In genomic region chr2:28345619-28346018, GRCh38 we compare ENCODE assay signal across 24 cellular contexts. TPM values are rescaled to one million over a fixed set of nuclear protein-coding genes. Genes with fewer than 3 reads are reported as not detected.
A peak's percentile ranks its signal among the peaks of the same experiment; 100 is the strongest.
DNase-seq lines count a peak whose midpoint lies in the region; ATAC-seq and TF ChIP-seq lines count a peak whose summit lies in the region.
"Had no signal": no experiment of that assay in that cellular context is flagged by ENCODE, and none has a peak within 500 bp of the region (broad histone marks: within the 10 kb centered on the region; RNA-seq: fewer than 3 reads in every experiment).

No MANE protein-coding gene starts in this region.

- H3K27ac ChIP-seq in CD8-positive, alpha-beta memory T cell (ENCODE audit: low read depth, low read length): no peak overlapping the region
- H3K27ac ChIP-seq in body of pancreas (no peak overlapping the region), neural progenitor cell (no peak overlapping the region), mesendoderm (ENCODE audit: low read depth, low read length) (no peak overlapping the region)
- H3K27ac ChIP-seq: cardiac muscle cell, epithelial cell of prostate, prostate gland, stomach, transverse colon had no signal

- no peak overlapping the region for H3K4me3 ChIP-seq in CD8-positive, alpha-beta memory T cell (ENCODE audit: low read length)
- H3K4me3 ChIP-seq in body of pancreas (no peak overlapping the region), neural progenitor cell (no peak overlapping the region), mesendoderm (ENCODE audit: low read length) (no peak overlapping the region)
- H3K4me3 ChIP-seq: cardiac muscle cell, HAP-1, prostate gland, smooth muscle cell, stomach, transverse colon had no signal

- no peak overlapping the region for H4K5ac ChIP-seq in mesendoderm (ENCODE audit: low read length)

- H3K27ac Mint-ChIP-seq in CD8-positive, alpha-beta memory T cell: peak overlapping the region in 5 of 8 donors; percentile 29 to 82 (median 61)
- no peak overlapping the region for H3K27ac Mint-ChIP-seq in neural progenitor cell
- H3K27ac Mint-ChIP-seq: CD8-positive, alpha-beta T cell had no signal

- no peaks in the 10 kb centered on the region for H3F3A ChIP-seq in neural progenitor cell (ENCODE audit: low read depth)

- H4K8ac ChIP-seq in mesendoderm (ENCODE audit: low read depth, low read length): no peak overlapping the region

- no peak overlapping the region for H3K18ac ChIP-seq in mesendoderm (ENCODE audit: low read length)

- H3K23ac ChIP-seq in mesendoderm (ENCODE audit: low read length): no peak overlapping the region

- H3K4me1 Mint-ChIP-seq in CD8-positive, alpha-beta memory T cell: peaks cover 23 to 39% (median 24%) of the 10 kb centered on the region in 3 donors
- H3K4me1 Mint-ChIP-seq in neural progenitor cell: peaks cover 53% of the 10 kb centered on the region

- no peak overlapping the region for H2AFZ ChIP-seq in neural progenitor cell (replicated peaks)

- H4K20me1 ChIP-seq in neural progenitor cell (ENCODE audit: low read depth): no peaks in the 10 kb centered on the region

- no peak overlapping the region for H3K56ac ChIP-seq in mesendoderm (ENCODE audit: low read length)

- H3K36me3 ChIP-seq in CD8-positive, alpha-beta memory T cell (ENCODE audit: insufficient read depth, low read length): no peaks in the 10 kb centered on the region
- H3K36me3 ChIP-seq in body of pancreas (replicated peaks in 1 of 2; ENCODE audit: insufficient read depth in 1 of 2, low read depth in 2 of 2) (no peaks in the 10 kb centered on the region), neural progenitor cell (no peaks in the 10 kb centered on the region), mesendoderm (ENCODE audit: control insufficient read depth, insufficient read depth, low read length) (no peaks in the 10 kb centered on the region)
- H3K36me3 ChIP-seq: cardiac muscle cell, HAP-1, prostate gland, stomach, transverse colon had no signal

- no peak overlapping the region for H3K4me3 Mint-ChIP-seq in CD8-positive, alpha-beta memory T cell
- peak overlapping the region; percentile 27 for H3K4me3 Mint-ChIP-seq in neural progenitor cell
- H3K4me3 Mint-ChIP-seq: CD8-positive, alpha-beta T cell; natural killer cell treated with Interleukin-12 subunit alpha and Interleukin-12 subunit beta and Interleukin-15 and Interleukin-18, amount 100 ng/mL, for 72 hours had no signal

- no peak overlapping the region for H2BK5ac ChIP-seq in mesendoderm (ENCODE audit: low read length)

- no peak overlapping the region for H2BK15ac ChIP-seq in mesendoderm (replicated peaks; ENCODE audit: low read depth)

- POLR2A ChIA-PET in CD8-positive, alpha-beta memory T cell (lab: Charles Lee): no interaction called here

- no peak for DNase-seq in CD8-positive, alpha-beta memory T cell
- DNase-seq in NCI-H510A (lab: John Stamatoyannopoulos, UW): peak; percentile 18
- peak; percentile 44 to 79 (median 66) for DNase-seq in body of pancreas
- DNase-seq in neural progenitor cell (ENCODE audit: low spot score): no peak
- no peak for DNase-seq in mesendoderm
- DNase-seq: activated CD4-positive, alpha-beta T cell treated with anti-CD3 and anti-CD28 coated beads for 4 hours; activated CD8-positive, alpha-beta memory T cell treated with anti-CD3 and anti-CD28 coated beads, Interleukin-2, amount 50 U/mL, for 48 hours; amniotic stem cell; CD8-positive, alpha-beta T cell; EL; hippocampal formation; NCI-H2029 treated with DMSO at 0.1 percent for 48 hours; NCI-H446; stimulated activated CD4-positive, alpha-beta T cell treated with anti-CD3 and anti-CD28 coated beads, Interleukin-4, amount 100 ng/mL, for 24 hours; stomach; transverse colon had no signal

- 42% methylated on average over 8 of the region's 8 CpGs for WGBS in body of pancreas, 2 donors
- WGBS in mesendoderm (ENCODE audit: extremely low coverage, insufficient coverage, low lambda C conversion rate): no CpG with 5 or more reads among the region's 8 CpGs

- no peak for TF ChIP-seq CTCF in body of pancreas (IDR thresholded peaks at IDR 0.05)
- TF ChIP-seq CTCF in neural progenitor cell (IDR thresholded peaks at IDR 0.05): no peak

- TF ChIP-seq POLR2A in body of pancreas (IDR thresholded peaks at IDR 0.05): no peak

- no peak overlapping the region for H2AK5ac ChIP-seq in mesendoderm (ENCODE audit: low read length)

- H3K9ac ChIP-seq in neural progenitor cell (no peak overlapping the region), mesendoderm (ENCODE audit: low read length) (no peak overlapping the region)

- no peak overlapping the region for H2BK120ac ChIP-seq in mesendoderm (ENCODE audit: low read depth, low read length)

- no peaks in the 10 kb centered on the region for H3K36me3 Mint-ChIP-seq in CD8-positive, alpha-beta memory T cell
- no peaks in the 10 kb centered on the region for H3K36me3 Mint-ChIP-seq in neural progenitor cell
- H3K36me3 Mint-ChIP-seq: CD8-positive, alpha-beta T cell; natural killer cell treated with Interleukin-12 subunit alpha and Interleukin-12 subunit beta and Interleukin-15 and Interleukin-18, amount 100 ng/mL, for 72 hours had no signal

- H3K4me1 ChIP-seq in CD8-positive, alpha-beta memory T cell (ENCODE audit: insufficient read depth, low read length): peaks cover 31% of the 10 kb centered on the region
- peaks cover 37% of the 10 kb centered on the region for H3K4me1 ChIP-seq in body of pancreas
- peaks cover 30% of the 10 kb centered on the region for H3K4me1 ChIP-seq in neural progenitor cell
- H3K4me1 ChIP-seq in mesendoderm (ENCODE audit: control insufficient read depth, low read depth, low read length): no peaks in the 10 kb centered on the region
- H3K4me1 ChIP-seq: HAP-1 had no signal

- no peaks in the 10 kb centered on the region for H3K27me3 Mint-ChIP-seq in CD8-positive, alpha-beta memory T cell
- peaks cover 11% of the 10 kb centered on the region for H3K27me3 Mint-ChIP-seq in neural progenitor cell (ENCODE audit: insufficient read depth, low read depth)
- H3K27me3 Mint-ChIP-seq: natural killer cell treated with Interleukin-12 subunit alpha and Interleukin-12 subunit beta and Interleukin-15 and Interleukin-18, amount 100 ng/mL, for 72 hours had no signal

- H3K4ac ChIP-seq in mesendoderm (ENCODE audit: low read depth, low read length): no peak overlapping the region

- H3K9me3 ChIP-seq in CD8-positive, alpha-beta memory T cell (ENCODE audit: low read length): no peaks in the 10 kb centered on the region
- H3K9me3 ChIP-seq in body of pancreas (no peaks in the 10 kb centered on the region), neural progenitor cell (ENCODE audit: low read depth) (no peaks in the 10 kb centered on the region)
- H3K9me3 ChIP-seq: HAP-1, prostate gland, stomach, transverse colon had no signal

- H3K79me2 ChIP-seq in neural progenitor cell (ENCODE audit: low read depth) (no peaks in the 10 kb centered on the region), mesendoderm (ENCODE audit: control insufficient read depth, insufficient read depth, low read length) (no peaks in the 10 kb centered on the region)

- CTCF ChIA-PET in CD8-positive, alpha-beta memory T cell (lab: Charles Lee): interaction anchor here (0.8 kb wide), 1 partner anchor 11 kb away, joined by 4 read pairs; no protein-coding TSS in a partner anchor

- no peaks in the 10 kb centered on the region for H3K27me3 ChIP-seq in CD8-positive, alpha-beta memory T cell (ENCODE audit: insufficient read depth, low read length, poor library complexity, severe bottlenecking)
- no peaks in the 10 kb centered on the region for H3K27me3 ChIP-seq in body of pancreas
- H3K27me3 ChIP-seq in neural progenitor cell: no peaks in the 10 kb centered on the region
- H3K27me3 ChIP-seq in mesendoderm (ENCODE audit: insufficient read depth, low read length, poor library complexity): no peaks in the 10 kb centered on the region
- H3K27me3 ChIP-seq: cardiac muscle cell, stomach, transverse colon had no signal

- intact Hi-C loops in body of pancreas (cut with DNase I): no loop called here

- H3K4me2 ChIP-seq in neural progenitor cell: no peak overlapping the region
- no peak overlapping the region for H3K4me2 ChIP-seq in mesendoderm (ENCODE audit: low read length)
- H3K4me2 ChIP-seq: smooth muscle cell had no signal

- H3K9me3 Mint-ChIP-seq in CD8-positive, alpha-beta memory T cell: no peaks in the 10 kb centered on the region
- no peaks in the 10 kb centered on the region for H3K9me3 Mint-ChIP-seq in neural progenitor cell
- H3K9me3 Mint-ChIP-seq: CD8-positive, alpha-beta T cell; natural killer cell treated with Interleukin-12 subunit alpha and Interleukin-12 subunit beta and Interleukin-15 and Interleukin-18, amount 100 ng/mL, for 72 hours had no signal

- no peak for ATAC-seq in body of pancreas
- no peak for ATAC-seq in HG02623 (IDR thresholded peaks at IDR 0.05; ENCODE audit: unreplicated experiment)
- ATAC-seq in HG03378 (IDR thresholded peaks at IDR 0.05; ENCODE audit: unreplicated experiment): no peak
- ATAC-seq: CD8-positive, alpha-beta T cell; natural killer cell treated with Interleukin-12 subunit alpha and Interleukin-12 subunit beta and Interleukin-15 and Interleukin-18, amount 100 ng/mL, for 72 hours had no signal

- H3K79me1 ChIP-seq in mesendoderm (ENCODE audit: low read length): no peaks in the 10 kb centered on the region

RNA-seq across cellular contexts. Expression of gene FOSL2, which starts 47.0 kb away (rescaled TPM):
- total RNA-seq in CD8-positive, alpha-beta memory T cell: 10 to 100 TPM; 46.2 to 47.3 TPM
- 14.1 TPM for polyA plus RNA-seq in CD8-positive, alpha-beta memory T cell
- 10 to 100 TPM; 27.5 to 33.9 TPM for total RNA-seq in body of pancreas
- 1.3 and 3.7 TPM in 2 replicates for total RNA-seq in neural progenitor cell (ENCODE audit: low replicate concordance)
- 4.6 TPM for polyA plus RNA-seq in mesendoderm (2013, experiment 1 of 2)
- 4.9 TPM for polyA plus RNA-seq in mesendoderm (2013, experiment 2 of 2)

Comparison
In these comparisons a context has a peak if more than half of its experiments do, and no peak if none do; other contexts are left out.
1. DNase-seq: peak in NCI-H510A (single experiment) and body of pancreas (4 of 4); none in CD8-positive, alpha-beta memory T cell (0 of 5), neural progenitor cell (single experiment) and mesendoderm (single experiment).